In genomic region chr20:47594157-47594556, GRCh38 we compare ENCODE assay signal across 19 cellular contexts.
"Had no signal": no experiment of that assay in that cellular context is flagged by ENCODE, and none has a peak within 500 bp of the region (broad histone marks: within the 10 kb centered on the region; RNA-seq: fewer than 3 reads in every experiment).

No MANE protein-coding gene starts in this region.

- DNase-seq: heart right ventricle; islet precursor cell; left ventricle myocardium inferior; natural killer cell; nephron progenitor cell; occipital lobe; ovary; right lobe of liver; stimulated activated CD4-positive, alpha-beta T cell treated with anti-CD3 and anti-CD28 coated beads, Interleukin-1b, Interleukin-23, amount 100 ng/mL, for 48 hours; stimulated activated CD4-positive, alpha-beta T cell treated with anti-CD3 and anti-CD28 coated beads, Interleukin-2, amount 100 ng/mL, for 48 hours; stimulated activated CD4-positive, alpha-beta T cell treated with anti-CD3 and anti-CD28 coated beads, Interleukin-4, amount 100 ng/mL, for 4 hours; stimulated activated CD8-positive, alpha-beta memory T cell treated with anti-CD3 and anti-CD28 coated beads, Interleukin-4, amount 100 ng/mL, for 48 hours; stimulated activated naive CD4-positive, alpha-beta T cell treated with Interleukin-2 at 50 U/mL for 16 hours; tibial artery; trophoblast cell; upper lobe of right lung had no signal

- H3K27me3 Mint-ChIP-seq: progenitor cell of endocrine pancreas; stimulated activated memory B cell treated with anti-CD40 and anti-IgM and Interleukin-4, amounts not matched to agents 10 μg/mL and 1 μg/mL and 100 μg/mL, for 72 hours had no signal

- H3K4me3 Mint-ChIP-seq: natural killer cell; nephron progenitor cell; neural progenitor cell; stimulated activated memory B cell treated with anti-CD40 and anti-IgM and Interleukin-4, amounts not matched to agents 10 μg/mL and 1 μg/mL and 100 μg/mL, for 72 hours had no signal

- H3K9me3 Mint-ChIP-seq: natural killer cell; stimulated activated memory B cell treated with anti-CD40 and anti-IgM and Interleukin-4, amounts not matched to agents 10 μg/mL and 1 μg/mL and 100 μg/mL, for 72 hours had no signal

- ATAC-seq: heart right ventricle; natural killer cell; right lobe of liver; stimulated activated memory B cell treated with anti-CD40 and anti-IgM and Interleukin-4, amounts not matched to agents 10 μg/mL and 1 μg/mL and 100 μg/mL, for 72 hours; upper lobe of right lung had no signal

- H3K27ac Mint-ChIP-seq: natural killer cell; nephron progenitor cell; neural progenitor cell; progenitor cell of endocrine pancreas; stimulated activated memory B cell treated with anti-CD40 and anti-IgM and Interleukin-4, amounts not matched to agents 10 μg/mL and 1 μg/mL and 100 μg/mL, for 72 hours had no signal

- H3K4me1 Mint-ChIP-seq: nephron progenitor cell had no signal

- H3K36me3 Mint-ChIP-seq: natural killer cell had no signal
